ENCODE assay signal across 9 cellular contexts in genomic region chr10:14325325-14325955, GRCh38. TPM values are rescaled to one million over a fixed set of nuclear protein-coding genes. Genes with fewer than 3 reads are reported as not detected.
DNase-seq lines count a peak whose midpoint lies in the region; ATAC-seq, FAIRE-seq and TF ChIP-seq lines count a peak whose summit lies in the region.
"Had no signal": no experiment of that assay in that cellular context is flagged by ENCODE, and none has a peak within 500 bp of the region (broad histone marks: within the 10 kb centered on the region; RNA-seq: fewer than 3 reads in every experiment).

No MANE protein-coding gene starts in this region.

- peak; percentile 89 for FAIRE-seq in K562 (lab: Jason Lieb, UNC)

- TF ChIP-seq POLR2A in K562 (conservative IDR thresholded peaks at IDR 0.05) (no peak), upper lobe of left lung (IDR thresholded peaks at IDR 0.05) (no peak)

- no peaks in the 10 kb centered on the region for H3K9me3 ChIP-seq in K562 (replicated peaks; ENCODE audit: control insufficient read depth, insufficient read depth, low read depth, low read length)
- no peaks in the 10 kb centered on the region for H3K9me3 ChIP-seq in mesenchymal stem cell (ENCODE audit: control insufficient read depth, low read length)
- H3K9me3 ChIP-seq in upper lobe of left lung = no peaks in the 10 kb centered on the region
- H3K9me3 ChIP-seq: BLaER1 treated with 17β-estradiol and CSF1 and Interleukin-3, amounts not matched to agents 10 nM and 100 nM had no signal

- no peak overlapping the region for H3K4me3 ChIP-seq in K562
- no peak overlapping the region for H3K4me3 ChIP-seq in mesenchymal stem cell (ENCODE audit: insufficient read depth in 1 of 2, low read depth in 1 of 2, low read length in 2 of 2)
- no peak overlapping the region for H3K4me3 ChIP-seq in upper lobe of left lung
- H3K4me3 ChIP-seq: BLaER1 treated with 17β-estradiol and CSF1 and Interleukin-3, amounts not matched to agents 10 nM and 100 nM had no signal

- TF ChIP-seq CTCF in K562 (IDR thresholded peaks at IDR 0.05 in 2 of 3, conservative IDR thresholded peaks at IDR 0.05 in 1 of 3; ENCODE audit: insufficient read depth in 2 of 3, low read depth in 1 of 3, low read length in 3 of 3) = peak; percentile 64 to 78 (median 73)
- peak in 4 of 6 experiments; percentile 17 to 42 (median 28) for TF ChIP-seq CTCF in upper lobe of left lung (IDR thresholded peaks at IDR 0.05)

- H3K23ac ChIP-seq in mesenchymal stem cell (ENCODE audit: low read length in 2 of 2) = no peak overlapping the region

- H3K9ac ChIP-seq in K562 (ENCODE audit: insufficient read depth in 1 of 2, low read depth in 2 of 2, low read length in 2 of 2) (no peak overlapping the region), mesenchymal stem cell (ENCODE audit: low read length) (no peak overlapping the region)
- H3K9ac ChIP-seq: BLaER1 treated with 17β-estradiol and CSF1 and Interleukin-3, amounts not matched to agents 10 nM and 100 nM had no signal

- H2BK12ac ChIP-seq in mesenchymal stem cell (ENCODE audit: low read length in 2 of 2) = no peak overlapping the region

- H2BK5ac ChIP-seq in mesenchymal stem cell (ENCODE audit: low read depth, low read length, poor library complexity, severe bottlenecking) = no peak overlapping the region

- H3K27me3 ChIP-seq in K562 (ENCODE audit: control insufficient read depth in 2 of 2, insufficient read depth in 2 of 2, low read length in 2 of 2) (peaks cover 1 to 11% of the 10 kb centered on the region in 2 experiments; a peak in 3 of 5 replicates), mesenchymal stem cell (ENCODE audit: control insufficient read depth in 1 of 2, insufficient read depth in 1 of 2, low read length in 2 of 2) (peaks cover 18 to 77% of the 10 kb centered on the region in 2 experiments), upper lobe of left lung (no peaks in the 10 kb centered on the region)
- H3K27me3 ChIP-seq: BLaER1 treated with 17β-estradiol and CSF1 and Interleukin-3, amounts not matched to agents 10 nM and 100 nM had no signal

- no peak overlapping the region for H2BK120ac ChIP-seq in mesenchymal stem cell (ENCODE audit: low read depth, low read length)

- no peak overlapping the region for H2BK15ac ChIP-seq in mesenchymal stem cell (ENCODE audit: low read depth, poor library complexity, severe bottlenecking)

- H4K91ac ChIP-seq in mesenchymal stem cell (ENCODE audit: low read length) = no peak overlapping the region

- no peak overlapping the region for H3K4me2 ChIP-seq in K562 (ENCODE audit: insufficient read depth, low read length)
- no peak overlapping the region for H3K4me2 ChIP-seq in mesenchymal stem cell (ENCODE audit: low read length, poor library complexity, severe bottlenecking)
- H3K4me2 ChIP-seq: BLaER1 treated with 17β-estradiol and CSF1 and Interleukin-3, amounts not matched to agents 10 nM and 100 nM had no signal

- H3K27ac ChIP-seq in K562 (ENCODE audit: extremely low read depth, low read depth, low read length) = no peak overlapping the region
- no peak overlapping the region for H3K27ac ChIP-seq in mesenchymal stem cell (ENCODE audit: low read length, poor library complexity, severe bottlenecking)
- H3K27ac ChIP-seq in upper lobe of left lung = no peak overlapping the region
- H3K27ac ChIP-seq: BLaER1 treated with 17β-estradiol and CSF1 and Interleukin-3, amounts not matched to agents 10 nM and 100 nM had no signal

- no TSS peak for BruUV-seq in K562 (replicated peaks; lab: Mats Ljungman, UMichigan)

- intact Hi-C loops in K562 (cut with micrococcal nuclease) = loop anchor here (10.0 kb wide), 1 partner anchor 131 kb away; no protein-coding TSS in a partner anchor

- no peaks in the 10 kb centered on the region for H3K79me1 ChIP-seq in mesenchymal stem cell (replicated peaks; ENCODE audit: low read length, poor library complexity, severe bottlenecking)

- in situ Hi-C loops in K562 (cut with MboI) = no loop called here

- H3K36me3 ChIP-seq in K562 (ENCODE audit: control insufficient read depth, insufficient read depth, low read length) (no peaks in the 10 kb centered on the region), mesenchymal stem cell (ENCODE audit: control insufficient read depth in 1 of 2, insufficient read depth in 2 of 2, low read depth in 1 of 2, low read length in 2 of 2) (no peaks in the 10 kb centered on the region), upper lobe of left lung (no peaks in the 10 kb centered on the region)
- H3K36me3 ChIP-seq: BLaER1 treated with 17β-estradiol and CSF1 and Interleukin-3, amounts not matched to agents 10 nM and 100 nM had no signal

- no peak overlapping the region for H2AFZ ChIP-seq in K562 (ENCODE audit: low read depth, low read length)
- no peak overlapping the region for H2AFZ ChIP-seq in mesenchymal stem cell (ENCODE audit: low read depth, low read length)

- no peak overlapping the region for H4K8ac ChIP-seq in mesenchymal stem cell (ENCODE audit: low read length)

- H3K4me1 ChIP-seq in K562 (replicated peaks in 1 of 2; ENCODE audit: control insufficient read depth in 2 of 2, insufficient read depth in 2 of 2, low read length in 2 of 2) = no peaks in the 10 kb centered on the region
- peaks cover 2% of the 10 kb centered on the region for H3K4me1 ChIP-seq in mesenchymal stem cell (ENCODE audit: control insufficient read depth, insufficient read depth, low read depth, low read length)
- H3K4me1 ChIP-seq in upper lobe of left lung = no peaks in the 10 kb centered on the region

- peak; percentile 73 for ATAC-seq in K562
- ATAC-seq in upper lobe of left lung (ENCODE audit: low FRiP score in 2 of 2) = no peak
- no peak for ATAC-seq in HG02870 (IDR thresholded peaks at IDR 0.05; ENCODE audit: unreplicated experiment)

- TF ChIP-seq EP300 in K562 (IDR thresholded peaks at IDR 0.05; ENCODE audit: low read length) = no peak
- TF ChIP-seq EP300 in upper lobe of left lung (IDR thresholded peaks at IDR 0.05) = no peak

- H3K4ac ChIP-seq in mesenchymal stem cell (ENCODE audit: low read depth in 1 of 2, low read length in 2 of 2) = no peak overlapping the region

- POLR2A ChIA-PET in K562 (lab: Yijun Ruan, JAX) = no interaction called here

- CTCF ChIA-PET in K562 (lab: Yijun Ruan, JAX; ENCODE audit: low intra/inter-chr PET ratio) = no interaction called here

- no peaks in the 10 kb centered on the region for H3K79me2 ChIP-seq in K562 (ENCODE audit: control insufficient read depth, insufficient read depth, low read length)

- no peak overlapping the region for H2AK5ac ChIP-seq in mesenchymal stem cell (ENCODE audit: low read length, severe bottlenecking)

- DNase-seq in NCI-H526 (lab: John Stamatoyannopoulos, UW) = peak; percentile 12 to 53
- DNase-seq in NCI-H526 treated with DMSO at 0.1 percent for 48 hours (lab: John Stamatoyannopoulos, UW) = no peak
- DNase-seq in T follicular helper cell (ENCODE audit: low read depth) = peak; percentile 11
- peak; percentile 42 to 73 (median 59) for DNase-seq in K562 (ENCODE audit: extremely low read depth in 1 of 4, low spot score in 3 of 4)
- peak; percentile 3 for DNase-seq in mesenchymal stem cell
- DNase-seq in upper lobe of left lung = peak in 1 of 2 donors; percentile 44
- DNase-seq in NCI-H1105 treated with DMSO at 0.1 percent for 48 hours (lab: John Stamatoyannopoulos, UW) = no peak

- no peak overlapping the region for H3K18ac ChIP-seq in mesenchymal stem cell (ENCODE audit: low read depth in 1 of 2, low read length in 2 of 2)

- WGBS in K562 (ENCODE audit: insufficient coverage, low coverage, missing lambda C conversion rate) = 0% methylated on average over 4 of the region's 4 CpGs
- WGBS in mesenchymal stem cell = 58% methylated on average over 3 of the region's 4 CpGs
- 38 to 56% methylated on average over 4 of the region's 4 CpGs for WGBS in upper lobe of left lung, 2 donors

- no peak overlapping the region for H3K14ac ChIP-seq in mesenchymal stem cell (ENCODE audit: low read length in 2 of 2)

- H3K9me1 ChIP-seq in K562 (ENCODE audit: control insufficient read depth, insufficient read depth, low read length) = no peaks in the 10 kb centered on the region

- TF ChIP-seq RAD21 in K562 (CRISPR knock-in tag; conservative IDR thresholded peaks at IDR 0.05 in 1 of 2, IDR thresholded peaks at IDR 0.05 in 1 of 2) = peak in 1 of 2 experiments; percentile 53; a peak in 2 of 4 replicates

- peaks cover 1% of the 10 kb centered on the region for H4K20me1 ChIP-seq in K562 (replicated peaks; ENCODE audit: control insufficient read depth, insufficient read depth, low read length)
- H4K20me1 ChIP-seq: BLaER1 treated with 17β-estradiol and CSF1 and Interleukin-3, amounts not matched to agents 10 nM and 100 nM had no signal

TF ChIP-seq in K562, 482 proteins besides CTCF, POLR2A, EP300 and RAD21 (continues in another document):
- no peak for TF ChIP-seq ZNF785 (CRISPR knock-in tag; IDR thresholded peaks at IDR 0.05)
- peak in 1 of 2 experiments; percentile 21; a peak in 1 of 4 replicates for TF ChIP-seq KDM1A (IDR thresholded peaks at IDR 0.05)
- 0 out of 2 replicates have a peak, but pooled peaks have one; percentile 10 for TF ChIP-seq SMC3 (conservative IDR thresholded peaks at IDR 0.05; ENCODE audit: insufficient read depth, low read depth, low read length)
- 0 out of 2 replicates have a peak, but pooled peaks have one; percentile 12 for TF ChIP-seq EHMT2 (IDR thresholded peaks at IDR 0.05)
- TF ChIP-seq ZNF134 (CRISPR knock-in tag; conservative IDR thresholded peaks at IDR 0.05) = no peak

RNA-seq across cellular contexts. Expression of gene FRMD4A, which starts 5.3 kb away (rescaled TPM):
- 19.4 and 22.7 TPM in 2 replicates for total RNA-seq in K562 (2011; cell fraction: chromatin; rRNA removed; ENCODE audit: low replicate concordance)
- 15.5 and 21.2 TPM in 2 replicates for total RNA-seq in K562 (2011; cell fraction: nucleolus; rRNA removed)
- 18.7 and 21.5 TPM in 2 replicates for total RNA-seq in K562 (2011; cell fraction: nucleoplasm; rRNA removed)
- total RNA-seq in K562 (2014; rRNA removed) = 2.8 and 4.6 TPM in 2 replicates
- 1.9 and 3.0 TPM in 2 replicates for total RNA-seq in K562 (2014; rRNA removed; fragmentation: Illumina TruSeq; extraction: Trizol)
- total RNA-seq in K562 (2015; rRNA removed; fragmentation: Illumina TruSeq; extraction: Trizol) = 1.1 and 1.3 TPM in 2 replicates
- total RNA-seq in K562 (2021) = 4.3 and 4.5 TPM in 2 replicates
- 4.2 and 5.4 TPM in 2 replicates for polyA plus RNA-seq in K562 (2011; rRNA removed)
- polyA plus RNA-seq in K562 (2011; cell fraction: cytosol; rRNA removed) = 5.9 and 6.2 TPM in 2 replicates
- polyA plus RNA-seq in K562 (2011; cell fraction: nucleus; rRNA removed) = 14.6 and 19.0 TPM in 2 replicates
- 2.8 and 2.9 TPM in 2 replicates for polyA plus RNA-seq in K562 (2012)
- polyA plus RNA-seq in K562 (2014; fragmentation: Illumina TruSeq; extraction: Trizol) = 4.0 and 5.2 TPM in 2 replicates
- polyA plus RNA-seq in K562 (2014; fragmentation: Nextera tagmentation; extraction: Ambion mirVana) = 1 to 10 TPM in 1 of 2 experiments, under 1 TPM in 1; 0.80 to 1.2 TPM
- polyA plus RNA-seq in K562 (2014; rRNA removed) = 2.8 and 3.7 TPM in 2 replicates
- 7.8 and 8.6 TPM in 2 replicates for polyA minus RNA-seq in K562 (2011; rRNA and poly(A)+ RNA removed)
- polyA minus RNA-seq in K562 (2011; cell fraction: cytosol; rRNA and poly(A)+ RNA removed) = 3.6 and 5.9 TPM in 2 replicates
- polyA minus RNA-seq in K562 (2011; cell fraction: nucleus; rRNA and poly(A)+ RNA removed) = 7.1 and 10.6 TPM in 2 replicates
- polyA plus RNA-seq in mesenchymal stem cell (2013, experiment 1 of 2) = 52.0 TPM
- 47.8 TPM for polyA plus RNA-seq in mesenchymal stem cell (2013, experiment 2 of 2)
- 100 to 1,000 TPM in 1 of 6 donors, 10 to 100 TPM in 5; 22.3 to 114 (median 52.3) TPM for total RNA-seq in upper lobe of left lung

Comparison
In these comparisons a context has a peak if more than half of its experiments do, and no peak if none do; other contexts are left out.
1. DNase-seq: peak in NCI-H526 (2 of 2), T follicular helper cell (single experiment), K562 (4 of 4) and mesenchymal stem cell (single experiment); none in NCI-H526 treated with DMSO at 0.1 percent for 48 hours (single experiment) and NCI-H1105 treated with DMSO at 0.1 percent for 48 hours (single experiment).